In the genomic region with DNA sequence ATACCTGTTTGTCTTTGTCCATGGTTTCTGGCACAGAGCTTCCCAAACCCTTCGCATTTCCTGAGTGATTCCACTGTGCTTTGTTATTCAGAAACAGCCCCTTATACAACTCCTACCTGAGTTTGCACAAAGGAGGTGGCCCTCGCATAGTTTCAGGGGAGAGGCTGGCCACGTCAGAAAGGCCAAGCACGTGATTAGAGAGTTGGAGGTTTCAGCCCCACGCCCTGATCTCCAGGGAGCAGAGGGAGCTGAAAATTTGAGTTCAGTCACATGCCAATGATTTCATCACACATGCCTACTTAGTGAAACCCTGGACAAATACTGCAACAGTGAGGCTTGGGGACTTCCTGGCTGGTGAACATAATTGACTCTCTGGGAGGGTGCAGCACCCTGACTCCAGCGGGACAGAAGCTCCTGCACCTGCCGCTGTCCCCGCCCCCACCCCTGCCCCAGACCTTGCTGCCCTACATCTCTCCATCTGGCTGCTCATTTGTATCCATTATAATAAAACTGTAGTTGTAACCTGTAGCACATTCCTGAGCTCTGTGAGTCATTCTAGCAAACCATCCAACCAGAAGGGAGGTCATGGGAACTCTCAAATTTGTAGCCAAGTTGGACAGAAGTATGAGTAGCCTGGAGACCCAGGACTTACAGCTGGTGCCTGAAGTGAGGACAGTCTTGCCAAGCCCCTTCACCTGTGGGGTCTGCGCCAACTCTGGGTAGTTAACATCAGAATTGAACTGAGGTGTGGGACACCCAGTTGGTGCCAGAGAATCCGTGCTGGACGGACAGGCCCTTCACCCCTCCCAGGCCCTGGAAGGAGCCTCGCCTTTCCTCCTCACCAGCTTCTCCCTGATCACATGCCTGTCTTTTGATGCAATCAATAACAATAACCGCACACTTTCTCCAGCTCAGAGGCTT, we compare ENCODE assay signal across 8 cellular contexts.
DNase-seq lines count a peak whose midpoint lies in the region; ATAC-seq, FAIRE-seq and TF ChIP-seq lines count a peak whose summit lies in the region.

No MANE protein-coding gene starts in this region.

- DNase-seq in HS-27A (ENCODE audit: low read depth) (peak; percentile 97), right atrium auricular region (ENCODE audit: low spot score) (peak; percentile 88), immature natural killer cell (no peak), GM19239 (ENCODE audit: insufficient read length, low spot score) (no peak), frontal cortex (ENCODE audit: low spot score in 2 of 2) (no peak)
- peak; percentile 51 for DNase-seq in stimulated activated naive B cell treated with anti-CD40 and anti-IgM and Interleukin-4, amounts not matched to agents 10 μg/mL and 1 μg/mL and 100 μg/mL, for 72 hours

- H3K4me1 ChIP-seq in right atrium auricular region, result peaks cover 0 to 18% of the 10 kb centered on the region in 2 donors

- H3K36me3 ChIP-seq in right atrium auricular region, result no peaks in the 10 kb centered on the region

- no peak overlapping the region for H3K27ac Mint-ChIP-seq in stimulated activated naive B cell treated with anti-CD40 and anti-IgM and Interleukin-4, amounts not matched to agents 10 μg/mL and 1 μg/mL and 100 μg/mL, for 72 hours
- H3K27ac Mint-ChIP-seq in immature natural killer cell, result no peak overlapping the region

- no peak for FAIRE-seq in GM19239 (lab: Jason Lieb, UNC)
- no peak for FAIRE-seq in frontal cortex (lab: Jason Lieb, UNC)

- H3K9me3 Mint-ChIP-seq in stimulated activated naive B cell treated with anti-CD40 and anti-IgM and Interleukin-4, amounts not matched to agents 10 μg/mL and 1 μg/mL and 100 μg/mL, for 72 hours, result no peaks in the 10 kb centered on the region
- H3K9me3 Mint-ChIP-seq in immature natural killer cell, result no peaks in the 10 kb centered on the region

- H3K27me3 Mint-ChIP-seq in stimulated activated naive B cell treated with anti-CD40 and anti-IgM and Interleukin-4, amounts not matched to agents 10 μg/mL and 1 μg/mL and 100 μg/mL, for 72 hours, result no peaks in the 10 kb centered on the region
- H3K27me3 Mint-ChIP-seq in immature natural killer cell (ENCODE audit: low read depth in 3 of 3), result peaks cover 0 to 7% (median 4%) of the 10 kb centered on the region in 3 donors

- peak overlapping the region in 1 of 2 donors; percentile 51 for H3K27ac ChIP-seq in right atrium auricular region

- H3K27me3 ChIP-seq in right atrium auricular region, result no peaks in the 10 kb centered on the region

- H3K36me3 Mint-ChIP-seq in stimulated activated naive B cell treated with anti-CD40 and anti-IgM and Interleukin-4, amounts not matched to agents 10 μg/mL and 1 μg/mL and 100 μg/mL, for 72 hours, result no peaks in the 10 kb centered on the region
- peaks cover 0 to 3% (median 0%) of the 10 kb centered on the region in 3 donors for H3K36me3 Mint-ChIP-seq in immature natural killer cell

- peak overlapping the region in 1 of 2 donors; percentile 12 for H3K4me3 Mint-ChIP-seq in stimulated activated naive B cell treated with anti-CD40 and anti-IgM and Interleukin-4, amounts not matched to agents 10 μg/mL and 1 μg/mL and 100 μg/mL, for 72 hours
- H3K4me3 Mint-ChIP-seq in immature natural killer cell, result no peak overlapping the region

- no peak overlapping the region for H3K4me3 ChIP-seq in right atrium auricular region

- ATAC-seq in SK-N-SH treated with all-trans-retinoic acid at 6 μM for 48 hours (peak; percentile 77), HG02588 (IDR thresholded peaks at IDR 0.05; ENCODE audit: unreplicated experiment) (no peak)
- ATAC-seq in stimulated activated naive B cell treated with anti-CD40 and anti-IgM and Interleukin-4, amounts not matched to agents 10 μg/mL and 1 μg/mL and 100 μg/mL, for 72 hours (replicated peaks), result peak; percentile 70 to 71

- H3K9me3 ChIP-seq in right atrium auricular region, result no peaks in the 10 kb centered on the region

- TF ChIP-seq CTCF in right atrium auricular region (IDR thresholded peaks at IDR 0.05), result no peak

- peaks cover 24 to 29% of the 10 kb centered on the region in 2 donors for H3K4me1 Mint-ChIP-seq in stimulated activated naive B cell treated with anti-CD40 and anti-IgM and Interleukin-4, amounts not matched to agents 10 μg/mL and 1 μg/mL and 100 μg/mL, for 72 hours
- H3K4me1 Mint-ChIP-seq in immature natural killer cell, result no peaks in the 10 kb centered on the region

TF ChIP-seq in SK-N-SH treated with all-trans-retinoic acid at 6 μM for 48 hours, 23 proteins besides CTCF, POLR2A, EP300 and RAD21:
- TF ChIP-seq, protein P1, sequence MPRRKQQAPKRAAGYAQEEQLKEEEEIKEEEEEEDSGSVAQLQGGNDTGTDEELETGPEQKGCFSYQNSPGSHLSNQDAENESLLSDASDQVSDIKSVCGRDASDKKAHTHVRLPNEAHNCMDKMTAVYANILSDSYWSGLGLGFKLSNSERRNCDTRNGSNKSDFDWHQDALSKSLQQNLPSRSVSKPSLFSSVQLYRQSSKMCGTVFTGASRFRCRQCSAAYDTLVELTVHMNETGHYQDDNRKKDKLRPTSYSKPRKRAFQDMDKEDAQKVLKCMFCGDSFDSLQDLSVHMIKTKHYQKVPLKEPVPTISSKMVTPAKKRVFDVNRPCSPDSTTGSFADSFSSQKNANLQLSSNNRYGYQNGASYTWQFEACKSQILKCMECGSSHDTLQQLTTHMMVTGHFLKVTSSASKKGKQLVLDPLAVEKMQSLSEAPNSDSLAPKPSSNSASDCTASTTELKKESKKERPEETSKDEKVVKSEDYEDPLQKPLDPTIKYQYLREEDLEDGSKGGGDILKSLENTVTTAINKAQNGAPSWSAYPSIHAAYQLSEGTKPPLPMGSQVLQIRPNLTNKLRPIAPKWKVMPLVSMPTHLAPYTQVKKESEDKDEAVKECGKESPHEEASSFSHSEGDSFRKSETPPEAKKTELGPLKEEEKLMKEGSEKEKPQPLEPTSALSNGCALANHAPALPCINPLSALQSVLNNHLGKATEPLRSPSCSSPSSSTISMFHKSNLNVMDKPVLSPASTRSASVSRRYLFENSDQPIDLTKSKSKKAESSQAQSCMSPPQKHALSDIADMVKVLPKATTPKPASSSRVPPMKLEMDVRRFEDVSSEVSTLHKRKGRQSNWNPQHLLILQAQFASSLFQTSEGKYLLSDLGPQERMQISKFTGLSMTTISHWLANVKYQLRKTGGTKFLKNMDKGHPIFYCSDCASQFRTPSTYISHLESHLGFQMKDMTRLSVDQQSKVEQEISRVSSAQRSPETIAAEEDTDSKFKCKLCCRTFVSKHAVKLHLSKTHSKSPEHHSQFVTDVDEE (CRISPR knock-in tag; IDR thresholded peaks at IDR 0.05), result no peak
- TF ChIP-seq ZNF8 (CRISPR knock-in tag; IDR thresholded peaks at IDR 0.05) (no peak), GLIS3 (CRISPR knock-in tag; IDR thresholded peaks at IDR 0.05) (no peak), BACH2 (CRISPR knock-in tag; IDR thresholded peaks at IDR 0.05; ENCODE audit: borderline replicate concordance) (no peak), OSR1 (CRISPR knock-in tag; IDR thresholded peaks at IDR 0.05) (no peak), ZNF565 (CRISPR knock-in tag; conservative IDR thresholded peaks at IDR 0.05; ENCODE audit: low read depth) (no peak), SNAI2 (CRISPR knock-in tag; IDR thresholded peaks at IDR 0.05) (no peak)

Comparison
In these comparisons a context has a peak if more than half of its experiments do, and no peak if none do; other contexts are left out.
1. DNase-seq: peak in HS-27A (single experiment), right atrium auricular region (single experiment) and stimulated activated naive B cell treated with anti-CD40 and anti-IgM and Interleukin-4, amounts not matched to agents 10 μg/mL and 1 μg/mL and 100 μg/mL, for 72 hours (single experiment); none in immature natural killer cell (0 of 3), GM19239 (single experiment) and frontal cortex (0 of 2).